ENCODE assay signal across 8 cellular contexts in genomic region chr6:20400476-20401402, GRCh38. TPM values are rescaled to one million over a fixed set of nuclear protein-coding genes. Genes with fewer than 3 reads are reported as not detected.
DNase-seq lines count a peak whose midpoint lies in the region; ATAC-seq and TF ChIP-seq lines count a peak whose summit lies in the region.

No MANE protein-coding gene starts in this region.

- peak; percentile 29 for DNase-seq in EH (ENCODE audit: low read depth)
- DNase-seq in HT-29 (ENCODE audit: low spot score), result peak; percentile 55
- peak; percentile 71 to 86 for DNase-seq in NOMO-1 (lab: John Stamatoyannopoulos, UW; ENCODE audit: unreplicated experiment in 2 of 2)
- peak; percentile 19 for DNase-seq in activated T-cell treated with anti-CD3 and anti-CD28 coated beads for 4 hours
- peak; percentile 24 for DNase-seq in fibroblast of mammary gland (ENCODE audit: low read depth)
- peak in 1 of 2 donors; percentile 65 for DNase-seq in tibial artery

- H3K4me1 Mint-ChIP-seq in nephron, result peaks cover 20% of the 10 kb centered on the region

- peak overlapping the region; percentile 73 to 96 (median 88) for H3K27ac Mint-ChIP-seq in nephron

- peaks cover 0 to 18% (median 3%) of the 10 kb centered on the region in 4 donors for H3K4me1 ChIP-seq in tibial artery

- H3K27me3 ChIP-seq in tibial artery, result no peaks in the 10 kb centered on the region

- H3K9me3 Mint-ChIP-seq in nephron, result no peaks in the 10 kb centered on the region

- no peaks in the 10 kb centered on the region for H3K9me3 ChIP-seq in tibial artery

- peaks cover 3% of the 10 kb centered on the region for H3K36me3 Mint-ChIP-seq in nephron (ENCODE audit: low read depth)

- peak; percentile 35 for TF ChIP-seq CTCF in fibroblast of mammary gland (conservative IDR thresholded peaks at IDR 0.05; ENCODE audit: control insufficient read depth, insufficient read depth, low read depth, low read length)
- peak; percentile 46 to 58 (median 48) for TF ChIP-seq CTCF in nephron (IDR thresholded peaks at IDR 0.05; ENCODE audit: unreplicated experiment in 3 of 3)
- TF ChIP-seq CTCF in tibial artery (IDR thresholded peaks at IDR 0.05), result peak; percentile 42 to 45

- H3K27ac ChIP-seq in tibial artery, result peak overlapping the region; percentile 25 to 61

- no peak for ATAC-seq in HG03521 (IDR thresholded peaks at IDR 0.05; ENCODE audit: unreplicated experiment)

- H3K27me3 Mint-ChIP-seq in nephron (ENCODE audit: low read depth), result no peaks in the 10 kb centered on the region

- H3K4me3 ChIP-seq in fibroblast of mammary gland (ENCODE audit: control insufficient read depth, low read depth, low read length), result peak overlapping the region; percentile 77
- H3K4me3 ChIP-seq in tibial artery, result peak overlapping the region; percentile 52 to 87

- peak overlapping the region; percentile 82 to 90 (median 86) for H3K4me3 Mint-ChIP-seq in nephron

- intact Hi-C loops in tibial artery (cut with DNase I; ENCODE audit: low total_unique reads), result loop anchor here (5.0 to 10.0 kb wide), 3 partner anchors 127 to 553 kb away; partner anchors contain the start of gene MBOAT1

- no peaks in the 10 kb centered on the region for H3K36me3 ChIP-seq in tibial artery

RNA-seq across cellular contexts. Expression of gene E2F3, which starts 0.9 kb away (rescaled TPM):
- 4.2 and 4.6 TPM in 2 replicates for total RNA-seq in HT-29 (2014; rRNA removed; shearing (Covaris generic))
